In genomic region chr5:139723986-139724587, GRCh38 we compare ENCODE assay signal across 16 cellular contexts.
DNase-seq lines count a peak whose midpoint lies in the region; ATAC-seq and TF ChIP-seq lines count a peak whose summit lies in the region.
"Had no signal": no experiment of that assay in that cellular context is flagged by ENCODE, and none has a peak within 500 bp of the region (broad histone marks: within the 10 kb centered on the region; RNA-seq: fewer than 3 reads in every experiment).

No MANE protein-coding gene starts in this region.

- H3K27ac Mint-ChIP-seq in brain, result peak overlapping the region in 3 of 5 experiments; percentile 28 to 72 (median 64)
- H3K27ac Mint-ChIP-seq in mesothelial cell of epicardium, result peak overlapping the region; percentile 18
- peak overlapping the region; percentile 35 for H3K27ac Mint-ChIP-seq in stimulated activated memory B cell treated with anti-CD40 and anti-IgM and Interleukin-4, amounts not matched to agents 10 μg/mL and 1 μg/mL and 100 μg/mL, for 72 hours
- H3K27ac Mint-ChIP-seq: CD4-positive, alpha-beta T cell had no signal

- H3K36me3 Mint-ChIP-seq in brain (peaks cover 20% of the 10 kb centered on the region), mesothelial cell of epicardium (peaks cover 4% of the 10 kb centered on the region)
- no peaks in the 10 kb centered on the region for H3K36me3 Mint-ChIP-seq in stimulated activated memory B cell treated with anti-CD40 and anti-IgM and Interleukin-4, amounts not matched to agents 10 μg/mL and 1 μg/mL and 100 μg/mL, for 72 hours

- H3K9me3 Mint-ChIP-seq in brain (peaks cover 4 to 15% (median 12%) of the 10 kb centered on the region in 5 experiments), mesothelial cell of epicardium (peaks cover 4% of the 10 kb centered on the region)
- no peaks in the 10 kb centered on the region for H3K9me3 Mint-ChIP-seq in stimulated activated memory B cell treated with anti-CD40 and anti-IgM and Interleukin-4, amounts not matched to agents 10 μg/mL and 1 μg/mL and 100 μg/mL, for 72 hours
- H3K9me3 Mint-ChIP-seq: CD4-positive, alpha-beta T cell had no signal

- H3K4me3 Mint-ChIP-seq in brain (no peak overlapping the region), mesothelial cell of epicardium (no peak overlapping the region)
- H3K4me3 Mint-ChIP-seq in stimulated activated memory B cell treated with anti-CD40 and anti-IgM and Interleukin-4, amounts not matched to agents 10 μg/mL and 1 μg/mL and 100 μg/mL, for 72 hours, result no peak overlapping the region
- H3K4me3 Mint-ChIP-seq: CD4-positive, alpha-beta T cell had no signal

- H3K4me1 Mint-ChIP-seq in brain (peaks cover 29% of the 10 kb centered on the region), mesothelial cell of epicardium (no peaks in the 10 kb centered on the region)
- peaks cover 12% of the 10 kb centered on the region for H3K4me1 Mint-ChIP-seq in stimulated activated memory B cell treated with anti-CD40 and anti-IgM and Interleukin-4, amounts not matched to agents 10 μg/mL and 1 μg/mL and 100 μg/mL, for 72 hours

- peaks cover 7% of the 10 kb centered on the region for H3K27me3 Mint-ChIP-seq in brain
- H3K27me3 Mint-ChIP-seq in mesothelial cell of epicardium (ENCODE audit: low read depth), result no peaks in the 10 kb centered on the region
- H3K27me3 Mint-ChIP-seq in stimulated activated memory B cell treated with anti-CD40 and anti-IgM and Interleukin-4, amounts not matched to agents 10 μg/mL and 1 μg/mL and 100 μg/mL, for 72 hours, result no peaks in the 10 kb centered on the region
- H3K27me3 Mint-ChIP-seq: CD4-positive, alpha-beta T cell had no signal

- DNase-seq in Ammon's horn (ENCODE audit: low spot score) (peak; percentile 1), mesothelial cell of epicardium (ENCODE audit: low spot score in 2 of 2, unreplicated experiment in 2 of 2) (no peak), ureter (ENCODE audit: low spot score) (no peak), EL (no peak)
- no peak for DNase-seq in activated naive CD4-positive, alpha-beta T cell treated with Interleukin-2 at 50 U/mL for 16 hours
- DNase-seq in effector CD8-positive, alpha-beta T cell (lab: John Stamatoyannopoulos, UW), result no peak
- DNase-seq: Caco-2; CD4-positive, alpha-beta T cell; GDM1; KBM-7; NCI-H1105 treated with DMSO at 0.1 percent for 48 hours; NCI-H1694; NCI-H2081 treated with DMSO at 0.1 percent for 48 hours had no signal

- peak; percentile 63 for ATAC-seq in stimulated activated memory B cell treated with anti-CD40 and anti-IgM and Interleukin-4, amounts not matched to agents 10 μg/mL and 1 μg/mL and 100 μg/mL, for 72 hours
- ATAC-seq: Right ventricle myocardium inferior had no signal

- TF ChIP-seq CTCF in brain (conservative IDR thresholded peaks at IDR 0.05) (no peak), mesothelial cell of epicardium (IDR thresholded peaks at IDR 0.05; ENCODE audit: unreplicated experiment) (no peak)
